23 cellular contexts compared by ENCODE assay signal in the genomic region with DNA sequence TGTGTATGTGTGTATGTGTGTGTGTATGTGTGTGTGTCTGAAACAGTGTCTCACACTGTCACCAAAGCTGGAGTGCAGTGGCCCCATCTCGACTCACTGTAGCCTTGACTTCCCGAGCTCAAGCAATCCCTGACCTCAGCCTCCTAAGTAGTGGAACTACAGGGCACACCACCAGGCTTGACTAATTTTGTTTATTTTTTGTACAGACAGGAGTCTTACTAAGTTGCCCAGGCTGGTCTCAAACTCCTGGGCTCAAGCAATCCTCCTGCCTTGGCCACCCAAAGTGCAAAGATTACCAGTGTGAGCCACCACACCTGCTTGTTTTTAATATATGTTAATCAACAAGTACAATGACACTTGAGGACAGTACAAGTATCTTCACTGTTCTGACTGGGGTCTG.
DNase-seq lines count a peak whose midpoint lies in the region; ATAC-seq, FAIRE-seq and TF ChIP-seq lines count a peak whose summit lies in the region.
"Had no signal": no experiment of that assay in that cellular context is flagged by ENCODE, and none has a peak within 500 bp of the region (broad histone marks: within the 10 kb centered on the region; RNA-seq: fewer than 3 reads in every experiment).

No MANE protein-coding gene starts in this region.

- H3K4me1 ChIP-seq in HepG2 (ENCODE audit: insufficient read depth, low read length) = peaks cover 14% of the 10 kb centered on the region
- H3K4me1 ChIP-seq in right lobe of liver = peaks cover 0 to 24% (median 9%) of the 10 kb centered on the region in 4 donors
- peaks cover 4 to 36% (median 25%) of the 10 kb centered on the region in 5 donors for H3K4me1 ChIP-seq in subcutaneous abdominal adipose tissue (ENCODE audit: control insufficient read depth in 5 of 5, insufficient read depth in 5 of 5, low read length in 5 of 5)

- H3K9me3 ChIP-seq in HepG2 (ENCODE audit: low read length) (no peaks in the 10 kb centered on the region), right lobe of liver (no peaks in the 10 kb centered on the region), subcutaneous abdominal adipose tissue (ENCODE audit: control insufficient read depth in 5 of 5, low read length in 5 of 5) (no peaks in the 10 kb centered on the region)
- H3K9me3 ChIP-seq: HAP-1, SJSA1 had no signal

- no peak for TF ChIP-seq RAD21 in HepG2 (CRISPR knock-in tag; IDR thresholded peaks at IDR 0.05)

- no peaks in the 10 kb centered on the region for H3K36me3 Mint-ChIP-seq in activated CD4-positive, alpha-beta memory T cell treated with anti-CD3 and anti-CD28 coated beads, Interleukin-2, amount 10 ng/mL, durations not matched to agents 7 days and 5 days (ENCODE audit: low read depth)

- peaks cover 4% of the 10 kb centered on the region for H3K79me2 ChIP-seq in HepG2 (ENCODE audit: insufficient read depth, low read length)

- H3K27ac ChIP-seq in HepG2 (ENCODE audit: extremely low read length, insufficient read depth, low read length) (no peak overlapping the region), right lobe of liver (peak overlapping the region in 1 of 3 donors; percentile 80), dorsolateral prefrontal cortex (peak overlapping the region in 34 of 59 donors; percentile 0 to 88 (median 75)), subcutaneous abdominal adipose tissue (ENCODE audit: low read depth, low read length) (peak overlapping the region; percentile 85)
- H3K27ac ChIP-seq: C4-2B, HL-60, SJSA1 had no signal

- H3K36me3 ChIP-seq in HepG2 (replicated peaks in 1 of 2; ENCODE audit: control insufficient read depth in 1 of 2, insufficient read depth in 2 of 2, low read length in 2 of 2) (no peaks in the 10 kb centered on the region), right lobe of liver (no peaks in the 10 kb centered on the region), subcutaneous abdominal adipose tissue (ENCODE audit: control insufficient read depth in 5 of 5, insufficient read depth in 5 of 5, low read length in 5 of 5) (peaks cover 0 to 4% (median under 1%) of the 10 kb centered on the region in 5 donors)
- H3K36me3 ChIP-seq: HAP-1, SJSA1 had no signal

- H3K4me1 Mint-ChIP-seq in activated CD4-positive, alpha-beta memory T cell treated with anti-CD3 and anti-CD28 coated beads, Interleukin-2, amount 10 ng/mL, durations not matched to agents 7 days and 5 days = no peaks in the 10 kb centered on the region

- no peak for TF ChIP-seq EP300 in HepG2 (IDR thresholded peaks at IDR 0.05; ENCODE audit: low read depth in 2 of 2, low read length in 2 of 2)
- no peak for TF ChIP-seq EP300 in HepG2 (CRISPR knock-in tag; IDR thresholded peaks at IDR 0.05; ENCODE audit: borderline replicate concordance)

- no peak for ATAC-seq in HepG2
- no peak for ATAC-seq in right lobe of liver
- ATAC-seq in GM21529 (IDR thresholded peaks at IDR 0.05; ENCODE audit: unreplicated experiment) = no peak
- ATAC-seq in Right ventricle myocardium superior (ENCODE audit: poor library complexity) = no peak

- no peak overlapping the region for H3K4me2 ChIP-seq in HepG2 (ENCODE audit: low read depth, low read length)

- no peak for FAIRE-seq in HepG2 (lab: Jason Lieb, UNC)
- FAIRE-seq: GM19239 had no signal

- CTCF ChIA-PET in HepG2 (lab: Yijun Ruan, JAX; ENCODE audit: low intra/inter-chr PET ratio, low total read pairs) = no interaction called here
- CTCF ChIA-PET in activated CD4-positive, alpha-beta memory T cell treated with anti-CD3 and anti-CD28 coated beads, Interleukin-2, amount 10 ng/mL, durations not matched to agents 7 days and 5 days (lab: Charles Lee) = no interaction called here

- H3K27me3 ChIP-seq in HepG2 (ENCODE audit: control insufficient read depth in 1 of 2, insufficient read depth in 2 of 2, low read length in 2 of 2) (no peaks in the 10 kb centered on the region), right lobe of liver (no peaks in the 10 kb centered on the region), dorsolateral prefrontal cortex (no peaks in the 10 kb centered on the region), subcutaneous abdominal adipose tissue (ENCODE audit: control insufficient read depth in 5 of 5, insufficient read depth in 4 of 5, low read length in 5 of 5) (no peaks in the 10 kb centered on the region)
- H3K27me3 ChIP-seq: SJSA1 had no signal

- intact Hi-C loops in HepG2 (cut with micrococcal nuclease; ENCODE audit: unreplicated experiment) (loop anchor here (10.0 kb wide), 1 partner anchor 147 kb away; no protein-coding TSS in a partner anchor), right lobe of liver (cut with DNase I) (no loop called here), dorsolateral prefrontal cortex (cut with DNase I) (no loop called here), Right ventricle myocardium superior (cut with DNase I) (no loop called here)

- H3K9me3 Mint-ChIP-seq in activated CD4-positive, alpha-beta memory T cell treated with anti-CD3 and anti-CD28 coated beads, Interleukin-2, amount 10 ng/mL, durations not matched to agents 7 days and 5 days = no peaks in the 10 kb centered on the region

- BruUV-seq in HepG2 (replicated peaks; lab: Mats Ljungman, UMichigan) = no TSS peak

- H3K4me3 ChIP-seq in HepG2 (replicated peaks in 1 of 3; ENCODE audit: insufficient read depth in 1 of 3, low read depth in 2 of 3, low read length in 3 of 3) = no peak overlapping the region
- no peak overlapping the region for H3K4me3 ChIP-seq in right lobe of liver
- no peak overlapping the region for H3K4me3 ChIP-seq in dorsolateral prefrontal cortex
- H3K4me3 ChIP-seq in subcutaneous abdominal adipose tissue (ENCODE audit: low read depth in 1 of 5, low read length in 5 of 5) = no peak overlapping the region
- H3K4me3 ChIP-seq: HAP-1, SJSA1 had no signal

- TF ChIP-seq POLR2A in HepG2 (IDR thresholded peaks at IDR 0.05; ENCODE audit: insufficient read depth in 1 of 2, low read depth in 2 of 2, low read length in 2 of 2) (no peak), right lobe of liver (IDR thresholded peaks at IDR 0.05) (no peak)

- 96% methylated on average over 2 of the region's 2 CpGs for WGBS in HepG2 (ENCODE audit: low lambda C conversion rate)
- WGBS in right lobe of liver (ENCODE audit: insufficient coverage, low coverage, low lambda C conversion rate, missing lambda C conversion rate) = 75% methylated on average over 2 of the region's 2 CpGs

- TF ChIP-seq CTCF in HepG2 (CRISPR knock-in tag; IDR thresholded peaks at IDR 0.05) (no peak), right lobe of liver (IDR thresholded peaks at IDR 0.05) (no peak), dorsolateral prefrontal cortex (IDR thresholded peaks at IDR 0.05 in 54 of 56, conservative IDR thresholded peaks at IDR 0.05 in 2 of 56; ENCODE audit: low read depth in 1 of 56, partially characterized antibody in 56 of 56) (no peak)

- no peak overlapping the region for H3K9ac ChIP-seq in HepG2 (ENCODE audit: insufficient read depth, low read depth, low read length)
- H3K9ac ChIP-seq in subcutaneous abdominal adipose tissue (ENCODE audit: low read length in 5 of 5) = no peak overlapping the region

- DNase-seq in HepG2 (ENCODE audit: low spot score) (no peak), right lobe of liver (no peak), dorsolateral prefrontal cortex (no peak), Right ventricle myocardium superior (no peak)
- DNase-seq in activated CD4-positive, alpha-beta memory T cell treated with anti-CD3 and anti-CD28 coated beads, Interleukin-2, amount 10 ng/mL, durations not matched to agents 7 days and 5 days = no peak
- DNase-seq: 8988T, AML-193, EL, GF-D8, KBM-7, NCI-H1105, NCI-H146, NCI-H2029, NCI-H2227 treated with DMSO at 0.1 percent for 48 hours, NCI-H510A treated with DMSO at 0.1 percent for 48 hours, NCI-H748 treated with DMSO at 0.1 percent for 48 hours had no signal

- H4K20me1 ChIP-seq in HepG2 (ENCODE audit: insufficient read depth, low read length) = no peaks in the 10 kb centered on the region

- no peak overlapping the region for H3K27ac Mint-ChIP-seq in activated CD4-positive, alpha-beta memory T cell treated with anti-CD3 and anti-CD28 coated beads, Interleukin-2, amount 10 ng/mL, durations not matched to agents 7 days and 5 days

- H3K27me3 Mint-ChIP-seq in activated CD4-positive, alpha-beta memory T cell treated with anti-CD3 and anti-CD28 coated beads, Interleukin-2, amount 10 ng/mL, durations not matched to agents 7 days and 5 days = no peaks in the 10 kb centered on the region

- in situ Hi-C loops in HepG2 (cut with HindIII; ENCODE audit: extremely low pct_ligation_motif_present, low pct_unique_long_range_greater_than_20kb) = loop anchor here (10.0 kb wide), 1 partner anchor 93 kb away; a partner anchor contains a TSS

- POLR2A ChIA-PET in HepG2 (lab: Yijun Ruan, JAX) = no interaction called here
- POLR2A ChIA-PET in activated CD4-positive, alpha-beta memory T cell treated with anti-CD3 and anti-CD28 coated beads, Interleukin-2, amount 10 ng/mL, durations not matched to agents 7 days and 5 days (lab: Charles Lee) = no interaction called here

- no peak overlapping the region for H2AFZ ChIP-seq in HepG2 (ENCODE audit: low read length)

- no peak overlapping the region for H3K4me3 Mint-ChIP-seq in activated CD4-positive, alpha-beta memory T cell treated with anti-CD3 and anti-CD28 coated beads, Interleukin-2, amount 10 ng/mL, durations not matched to agents 7 days and 5 days

TF ChIP-seq in HepG2, 621 proteins besides CTCF, POLR2A, EP300 and RAD21:
- TF ChIP-seq ZNF572 (CRISPR knock-in tag; IDR thresholded peaks at IDR 0.05) = no peak
- TF ChIP-seq ZNF121 (CRISPR knock-in tag; IDR thresholded peaks at IDR 0.05) = peak; percentile 25; the same call in 1 of the 2 replicates
